In the genomic region with DNA sequence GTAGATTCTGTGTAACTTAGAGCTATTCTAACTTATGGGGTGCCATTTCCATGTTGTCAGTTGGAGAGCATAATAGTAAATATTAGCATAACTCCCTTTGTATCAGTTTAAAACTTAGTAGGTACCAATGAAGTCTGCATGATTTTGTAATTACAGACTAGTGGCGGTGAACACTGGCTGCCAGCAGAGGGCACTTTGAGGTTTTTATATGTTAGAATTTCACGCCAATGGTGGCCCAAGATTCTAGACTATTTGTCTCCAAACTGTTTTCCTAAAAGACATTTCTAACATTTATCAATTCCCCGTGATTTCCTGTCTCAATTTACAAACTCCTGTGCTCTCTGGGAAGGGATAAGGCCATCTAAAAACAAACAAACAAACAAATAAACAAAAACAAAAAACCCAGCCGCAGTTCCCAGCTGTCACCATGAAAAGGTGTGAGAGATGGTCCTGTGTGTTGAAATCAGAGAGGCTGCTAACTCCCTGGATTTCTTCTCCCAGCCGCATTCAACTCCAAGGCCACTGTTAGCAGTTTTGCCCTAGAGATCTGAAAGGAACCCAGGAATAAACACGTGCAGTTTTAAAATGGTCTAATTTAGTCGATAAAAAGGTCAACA, we compare ENCODE assay signal across 8 cellular contexts. TPM values are rescaled to one million over a fixed set of nuclear protein-coding genes. Genes with fewer than 3 reads are reported as not detected.
DNase-seq lines count a peak whose midpoint lies in the region; ATAC-seq, FAIRE-seq and TF ChIP-seq lines count a peak whose summit lies in the region.

No MANE protein-coding gene starts in this region.

- H3K4me1 Mint-ChIP-seq in WTC11, result peaks cover 4% of the 10 kb centered on the region; the same call in 1 of the 2 replicates

- H3K4me2 ChIP-seq in MM.1S (ENCODE audit: low read depth, low read length), result no peak overlapping the region

- H3K27ac Mint-ChIP-seq in WTC11, result no peak overlapping the region

- H3K9ac ChIP-seq in MM.1S (ENCODE audit: low read length), result no peak overlapping the region

- CTCF ChIA-PET in WTC11 (lab: Charles Lee), result interaction anchor here (0.6 to 3.5 kb wide), 9 partner anchors 14 to 1383 kb away, joined by 3 to 23 read pairs (median 5); no protein-coding TSS in a partner anchor

- ATAC-seq in WTC11 (peak; percentile 50; the same call in 1 of the 2 replicates), GM18907 (IDR thresholded peaks at IDR 0.05; ENCODE audit: unreplicated experiment) (no peak), HG03039 (IDR thresholded peaks at IDR 0.05; ENCODE audit: unreplicated experiment) (no peak)

- POLR2A ChIA-PET in WTC11 (lab: Charles Lee), result no interaction called here

- H2AFZ ChIP-seq in MM.1S (ENCODE audit: low read length), result no peak overlapping the region

- H3K4me3 ChIP-seq in MM.1S (ENCODE audit: low read length), result no peak overlapping the region

- no peaks in the 10 kb centered on the region for H3F3A ChIP-seq in MM.1S (ENCODE audit: insufficient read depth, low read length)

- DNase-seq in ELF-1 (ENCODE audit: low read depth, low spot score) (peak; percentile 7), MM.1S (peak; percentile 8), WTC11 (ENCODE audit: low spot score) (no peak), hepatic stellate cell (ENCODE audit: low spot score) (peak; percentile 16)
- DNase-seq in stimulated activated CD4-positive, alpha-beta T cell treated with anti-CD3 and anti-CD28 coated beads, TNF-alpha, amount 100 ng/mL, for 24 hours (ENCODE audit: low read depth in 3 of 3), result peak in 2 of 3 experiments; percentile 3 to 4

- no peak overlapping the region for H3K4me3 Mint-ChIP-seq in WTC11

- no peak overlapping the region for H3K27ac ChIP-seq in MM.1S (ENCODE audit: low read length)

- no peaks in the 10 kb centered on the region for H4K20me1 ChIP-seq in MM.1S (ENCODE audit: insufficient read depth, low read length)

- no peaks in the 10 kb centered on the region for H3K27me3 ChIP-seq in MM.1S (replicated peaks; ENCODE audit: insufficient read depth, low read length)

- TF ChIP-seq CTCF in MM.1S (IDR thresholded peaks at IDR 0.05; ENCODE audit: low read length), result peak; percentile 53
- TF ChIP-seq CTCF in WTC11 (IDR thresholded peaks at IDR 0.05), result peak; percentile 37

- H3K36me3 Mint-ChIP-seq in WTC11, result no peaks in the 10 kb centered on the region

- no peaks in the 10 kb centered on the region for H3K4me1 ChIP-seq in MM.1S (ENCODE audit: low read length)

- H3K36me3 ChIP-seq in MM.1S (replicated peaks; ENCODE audit: insufficient read depth, low read length), result no peaks in the 10 kb centered on the region

- no peaks in the 10 kb centered on the region for H3K9me2 ChIP-seq in MM.1S (replicated peaks; ENCODE audit: insufficient read depth, low read length)

- H3K79me2 ChIP-seq in MM.1S (ENCODE audit: low read length), result no peaks in the 10 kb centered on the region

- peak; percentile 67 for FAIRE-seq in A204.1 (lab: Jason Lieb, UNC)

- no peaks in the 10 kb centered on the region for H3K9me3 Mint-ChIP-seq in WTC11

- no peaks in the 10 kb centered on the region; the same call in 1 of the 2 replicates for H3K27me3 Mint-ChIP-seq in WTC11 (ENCODE audit: low read depth)

- H3K9me3 ChIP-seq in MM.1S (replicated peaks; ENCODE audit: insufficient read depth, low read length), result no peaks in the 10 kb centered on the region

TF ChIP-seq in WTC11, 78 proteins besides CTCF, POLR2A, EP300 and RAD21:
- TF ChIP-seq RELA (CRISPR knock-in tag; IDR thresholded peaks at IDR 0.05; ENCODE audit: borderline replicate concordance) (no peak), ZNF396 (CRISPR knock-in tag; IDR thresholded peaks at IDR 0.05; ENCODE audit: borderline replicate concordance) (no peak), ZNF263 (CRISPR knock-in tag; IDR thresholded peaks at IDR 0.05; ENCODE audit: low read depth) (no peak), CREB1 (CRISPR knock-in tag; IDR thresholded peaks at IDR 0.05) (no peak), HMGA2 (CRISPR knock-in tag; IDR thresholded peaks at IDR 0.05) (no peak), KAT7 (CRISPR knock-in tag; IDR thresholded peaks at IDR 0.05; ENCODE audit: borderline replicate concordance) (no peak), TEAD1 (CRISPR knock-in tag; IDR thresholded peaks at IDR 0.05) (no peak), ZNF138 (CRISPR knock-in tag; conservative IDR thresholded peaks at IDR 0.05) (no peak), FOXJ3 (CRISPR knock-in tag; IDR thresholded peaks at IDR 0.05; ENCODE audit: borderline replicate concordance) (no peak), ZNF317 (CRISPR knock-in tag; IDR thresholded peaks at IDR 0.05; ENCODE audit: borderline replicate concordance, low read depth) (no peak), ZNF671 (CRISPR knock-in tag; IDR thresholded peaks at IDR 0.05) (no peak), SMAD4 (CRISPR knock-in tag; IDR thresholded peaks at IDR 0.05) (no peak)
- TF ChIP-seq, protein P1, sequence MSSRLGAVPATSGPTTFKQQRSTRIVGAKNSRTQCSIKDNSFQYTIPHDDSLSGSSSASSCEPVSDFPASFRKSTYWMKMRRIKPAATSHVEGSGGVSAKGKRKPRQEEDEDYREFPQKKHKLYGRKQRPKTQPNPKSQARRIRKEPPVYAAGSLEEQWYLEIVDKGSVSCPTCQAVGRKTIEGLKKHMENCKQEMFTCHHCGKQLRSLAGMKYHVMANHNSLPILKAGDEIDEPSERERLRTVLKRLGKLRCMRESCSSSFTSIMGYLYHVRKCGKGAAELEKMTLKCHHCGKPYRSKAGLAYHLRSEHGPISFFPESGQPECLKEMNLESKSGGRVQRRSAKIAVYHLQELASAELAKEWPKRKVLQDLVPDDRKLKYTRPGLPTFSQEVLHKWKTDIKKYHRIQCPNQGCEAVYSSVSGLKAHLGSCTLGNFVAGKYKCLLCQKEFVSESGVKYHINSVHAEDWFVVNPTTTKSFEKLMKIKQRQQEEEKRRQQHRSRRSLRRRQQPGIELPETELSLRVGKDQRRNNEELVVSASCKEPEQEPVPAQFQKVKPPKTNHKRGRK (CRISPR knock-in tag; IDR thresholded peaks at IDR 0.05; ENCODE audit: borderline replicate concordance), result no peak
- TF ChIP-seq, protein P2, sequence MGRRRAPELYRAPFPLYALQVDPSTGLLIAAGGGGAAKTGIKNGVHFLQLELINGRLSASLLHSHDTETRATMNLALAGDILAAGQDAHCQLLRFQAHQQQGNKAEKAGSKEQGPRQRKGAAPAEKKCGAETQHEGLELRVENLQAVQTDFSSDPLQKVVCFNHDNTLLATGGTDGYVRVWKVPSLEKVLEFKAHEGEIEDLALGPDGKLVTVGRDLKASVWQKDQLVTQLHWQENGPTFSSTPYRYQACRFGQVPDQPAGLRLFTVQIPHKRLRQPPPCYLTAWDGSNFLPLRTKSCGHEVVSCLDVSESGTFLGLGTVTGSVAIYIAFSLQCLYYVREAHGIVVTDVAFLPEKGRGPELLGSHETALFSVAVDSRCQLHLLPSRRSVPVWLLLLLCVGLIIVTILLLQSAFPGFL (CRISPR knock-in tag; IDR thresholded peaks at IDR 0.05; ENCODE audit: borderline replicate concordance), result no peak
- TF ChIP-seq, protein P3, sequence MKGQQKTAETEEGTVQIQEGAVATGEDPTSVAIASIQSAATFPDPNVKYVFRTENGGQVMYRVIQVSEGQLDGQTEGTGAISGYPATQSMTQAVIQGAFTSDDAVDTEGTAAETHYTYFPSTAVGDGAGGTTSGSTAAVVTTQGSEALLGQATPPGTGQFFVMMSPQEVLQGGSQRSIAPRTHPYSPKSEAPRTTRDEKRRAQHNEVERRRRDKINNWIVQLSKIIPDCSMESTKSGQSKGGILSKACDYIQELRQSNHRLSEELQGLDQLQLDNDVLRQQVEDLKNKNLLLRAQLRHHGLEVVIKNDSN (CRISPR knock-in tag; IDR thresholded peaks at IDR 0.05), result no peak
- TF ChIP-seq, protein P4, sequence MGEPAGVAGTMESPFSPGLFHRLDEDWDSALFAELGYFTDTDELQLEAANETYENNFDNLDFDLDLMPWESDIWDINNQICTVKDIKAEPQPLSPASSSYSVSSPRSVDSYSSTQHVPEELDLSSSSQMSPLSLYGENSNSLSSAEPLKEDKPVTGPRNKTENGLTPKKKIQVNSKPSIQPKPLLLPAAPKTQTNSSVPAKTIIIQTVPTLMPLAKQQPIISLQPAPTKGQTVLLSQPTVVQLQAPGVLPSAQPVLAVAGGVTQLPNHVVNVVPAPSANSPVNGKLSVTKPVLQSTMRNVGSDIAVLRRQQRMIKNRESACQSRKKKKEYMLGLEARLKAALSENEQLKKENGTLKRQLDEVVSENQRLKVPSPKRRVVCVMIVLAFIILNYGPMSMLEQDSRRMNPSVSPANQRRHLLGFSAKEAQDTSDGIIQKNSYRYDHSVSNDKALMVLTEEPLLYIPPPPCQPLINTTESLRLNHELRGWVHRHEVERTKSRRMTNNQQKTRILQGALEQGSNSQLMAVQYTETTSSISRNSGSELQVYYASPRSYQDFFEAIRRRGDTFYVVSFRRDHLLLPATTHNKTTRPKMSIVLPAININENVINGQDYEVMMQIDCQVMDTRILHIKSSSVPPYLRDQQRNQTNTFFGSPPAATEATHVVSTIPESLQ (CRISPR knock-in tag; IDR thresholded peaks at IDR 0.05), result no peak

RNA-seq across cellular contexts. Expression of a gene that starts 57.6 kb away (rescaled TPM):
- total RNA-seq in WTC11 (2021), result 10.7 to 12.9 TPM (median 12.1 TPM) in 3 replicates
